ENCODE assay signal across 8 cellular contexts in the genomic region with DNA sequence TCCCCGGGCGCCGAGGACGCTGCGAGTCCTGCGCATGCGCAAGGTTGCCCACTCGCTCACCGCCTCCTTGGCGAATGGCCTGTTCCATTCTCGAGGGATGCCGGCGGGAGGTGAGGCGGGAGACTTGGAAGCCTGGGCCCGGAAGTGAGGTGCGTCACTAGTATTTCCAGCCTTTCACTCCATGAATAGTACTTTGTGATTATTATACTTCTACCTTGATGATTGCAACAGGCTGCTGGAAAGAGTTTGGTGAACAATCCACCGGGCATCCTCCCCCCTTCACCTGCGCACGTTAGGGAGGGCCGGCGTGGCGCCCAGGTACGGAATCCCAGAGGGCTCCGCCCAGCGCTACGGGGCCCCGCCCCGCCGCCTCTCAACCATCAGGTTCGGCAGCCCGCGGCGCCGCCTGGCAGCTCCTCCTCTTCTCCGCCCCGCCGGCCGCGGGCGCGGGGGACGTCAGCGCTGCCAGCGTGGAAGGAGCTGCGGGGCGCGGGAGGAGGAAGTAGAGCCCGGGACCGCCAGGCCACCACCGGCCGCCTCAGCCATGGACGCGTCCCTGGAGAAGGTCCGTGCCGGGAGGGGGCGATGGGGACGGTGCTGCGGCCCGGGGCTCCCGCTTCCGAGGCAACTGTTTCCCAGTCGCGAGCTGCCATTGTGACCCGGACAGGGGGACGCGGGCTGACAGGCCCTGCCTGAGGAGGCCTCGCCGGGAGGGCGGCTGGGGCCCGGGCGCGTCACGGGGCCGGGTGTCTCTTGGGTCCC. TPM values are rescaled to one million over a fixed set of nuclear protein-coding genes. Genes with fewer than 3 reads are reported as not detected.
A peak's percentile ranks its signal among the peaks of the same experiment; 100 is the strongest.
DNase-seq lines count a peak whose midpoint lies in the region; ATAC-seq and TF ChIP-seq lines count a peak whose summit lies in the region.
"Not testable (repeated sequence)": the region's sequence is repeated elsewhere in the genome, so short reads cannot be mapped to it uniquely, and the experiment has no call there.

A gene with protein sequence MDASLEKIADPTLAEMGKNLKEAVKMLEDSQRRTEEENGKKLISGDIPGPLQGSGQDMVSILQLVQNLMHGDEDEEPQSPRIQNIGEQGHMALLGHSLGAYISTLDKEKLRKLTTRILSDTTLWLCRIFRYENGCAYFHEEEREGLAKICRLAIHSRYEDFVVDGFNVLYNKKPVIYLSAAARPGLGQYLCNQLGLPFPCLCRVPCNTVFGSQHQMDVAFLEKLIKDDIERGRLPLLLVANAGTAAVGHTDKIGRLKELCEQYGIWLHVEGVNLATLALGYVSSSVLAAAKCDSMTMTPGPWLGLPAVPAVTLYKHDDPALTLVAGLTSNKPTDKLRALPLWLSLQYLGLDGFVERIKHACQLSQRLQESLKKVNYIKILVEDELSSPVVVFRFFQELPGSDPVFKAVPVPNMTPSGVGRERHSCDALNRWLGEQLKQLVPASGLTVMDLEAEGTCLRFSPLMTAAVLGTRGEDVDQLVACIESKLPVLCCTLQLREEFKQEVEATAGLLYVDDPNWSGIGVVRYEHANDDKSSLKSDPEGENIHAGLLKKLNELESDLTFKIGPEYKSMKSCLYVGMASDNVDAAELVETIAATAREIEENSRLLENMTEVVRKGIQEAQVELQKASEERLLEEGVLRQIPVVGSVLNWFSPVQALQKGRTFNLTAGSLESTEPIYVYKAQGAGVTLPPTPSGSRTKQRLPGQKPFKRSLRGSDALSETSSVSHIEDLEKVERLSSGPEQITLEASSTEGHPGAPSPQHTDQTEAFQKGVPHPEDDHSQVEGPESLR (plus strand): TSS at position 371 of the 762 bp plus-strand sequence. CDS start 174 bp downstream, at position 545.

- ATAC-seq in GM18873 (IDR thresholded peaks at IDR 0.05; ENCODE audit: low FRiP score, unreplicated experiment) = peak; percentile 71
- peak; percentile 94 for ATAC-seq in HG03135 (IDR thresholded peaks at IDR 0.05; ENCODE audit: unreplicated experiment)

- not testable (repeated sequence) for H3K9me3 ChIP-seq in iPS-18c (ENCODE audit: control insufficient read depth, insufficient read depth, low read length); skeletal muscle tissue (ENCODE audit: control insufficient read depth in 3 of 3, low read length in 3 of 3)

- not testable (repeated sequence) for TF ChIP-seq CTCF in VCaP (conservative IDR thresholded peaks at IDR 0.05)

- not testable (repeated sequence) for H3K4me1 ChIP-seq in skeletal muscle tissue (ENCODE audit: control insufficient read depth in 3 of 3, insufficient read depth in 3 of 3, low read length in 3 of 3)

- H3K27ac ChIP-seq in VCaP (peak within 1 kb of the TSS; percentile 83), skeletal muscle tissue (ENCODE audit: low read depth, low read length) (peak within 1 kb of the TSS; percentile 82)

- H3K4me3 ChIP-seq in iPS-18c (ENCODE audit: insufficient read depth, low read depth, low read length) = peak within 1 kb of the TSS; percentile 100
- H3K4me3 ChIP-seq in skeletal muscle tissue (ENCODE audit: low read length in 3 of 3) = peak within 1 kb of the TSS; percentile 75 to 93 (median 91)

- in situ Hi-C loops in ACHN (cut with HindIII; ENCODE audit: low pct_ligation_motif_present, low pct_unique_long_range_greater_than_20kb, low sequenced_read_pairs); T47D (cut with HindIII; ENCODE audit: low pct_unique_long_range_greater_than_20kb, low sequenced_read_pairs): not testable (repeated sequence)

- H3K9ac ChIP-seq in skeletal muscle tissue (ENCODE audit: low read depth in 1 of 3, low read length in 3 of 3) = peak within 1 kb of the TSS; percentile 85 to 93 (median 92)

- H3K36me3 ChIP-seq in skeletal muscle tissue (ENCODE audit: control insufficient read depth in 3 of 3, insufficient read depth in 3 of 3, low read length in 3 of 3) = not testable (repeated sequence)

- DNase-seq in ACHN (peak; percentile 99), NCI-H2196 treated with DMSO at 0.1 percent for 48 hours (lab: John Stamatoyannopoulos, UW; ENCODE audit: unreplicated experiment) (peak; percentile 92), T47D (ENCODE audit: low read depth in 1 of 2, low spot score in 1 of 2) (peak; percentile 64 to 96)

- not testable (repeated sequence) for H3K27me3 ChIP-seq in skeletal muscle tissue (ENCODE audit: control insufficient read depth in 3 of 3, insufficient read depth in 3 of 3, low read length in 3 of 3)

RNA-seq across cellular contexts. Expression of the gene that starts here (rescaled TPM):
- total RNA-seq in skeletal muscle tissue = 36.0 TPM

Comparison
In these comparisons a context has a peak if more than half of its experiments do, and no peak if none do; other contexts are left out.
1. Peak in every context shown above with its lines: DNase-seq, ATAC-seq, H3K4me3 ChIP-seq and H3K27ac ChIP-seq.